ENCODE assay signal across 9 cellular contexts in genomic region chr7:134298902-134299683, GRCh38. TPM values are rescaled to one million over a fixed set of nuclear protein-coding genes. Genes with fewer than 3 reads are reported as not detected.
DNase-seq lines count a peak whose midpoint lies in the region; ATAC-seq lines count a peak whose summit lies in the region.
"Had no signal": no experiment of that assay in that cellular context is flagged by ENCODE, and none has a peak within 500 bp of the region (broad histone marks: within the 10 kb centered on the region; RNA-seq: fewer than 3 reads in every experiment).

No MANE protein-coding gene starts in this region.

- no peaks in the 10 kb centered on the region for H3K27me3 Mint-ChIP-seq in stimulated activated naive CD8-positive, alpha-beta T cell treated with anti-CD3 and anti-CD28 coated beads, Interleukin-15, amount 100 ng/mL, for 72 hours

- ATAC-seq in GM19043 (IDR thresholded peaks at IDR 0.05; ENCODE audit: low read depth, unreplicated experiment) (peak; percentile 65), HG03039 (IDR thresholded peaks at IDR 0.05; ENCODE audit: unreplicated experiment) (no peak), HG02642 (IDR thresholded peaks at IDR 0.05; ENCODE audit: poor library complexity, unreplicated experiment) (no peak)
- no peak for ATAC-seq in stimulated activated naive CD8-positive, alpha-beta T cell treated with anti-CD3 and anti-CD28 coated beads, Interleukin-15, amount 100 ng/mL, for 72 hours
- ATAC-seq: stimulated activated naive CD8-positive, alpha-beta T cell treated with anti-CD3 and anti-CD28 coated beads, Interleukin-15, Interleukin-2, amounts not matched to agents 100 U/mL and 50 U/mL, for 24 hours had no signal

- no peak overlapping the region for H3K4me3 Mint-ChIP-seq in stimulated activated naive CD8-positive, alpha-beta T cell treated with anti-CD3 and anti-CD28 coated beads, Interleukin-15, amount 100 ng/mL, for 72 hours

- intact Hi-C loops in posterior cingulate gyrus (cut with DNase I), result no loop called here

- no peak overlapping the region for H3K27ac Mint-ChIP-seq in stimulated activated naive CD8-positive, alpha-beta T cell treated with anti-CD3 and anti-CD28 coated beads, Interleukin-15, amount 100 ng/mL, for 72 hours

- DNase-seq in NCI-H1092 treated with DMSO at 0.1 percent for 48 hours (lab: John Stamatoyannopoulos, UW), result peak; percentile 79
- DNase-seq in cerebellum (ENCODE audit: low spot score), result peak; percentile 77
- peak; percentile 62 to 97 (median 84) for DNase-seq in posterior cingulate gyrus
- no peak for DNase-seq in stimulated activated naive CD8-positive, alpha-beta T cell treated with anti-CD3 and anti-CD28 coated beads, Interleukin-15, amount 100 ng/mL, for 72 hours
- no peak for DNase-seq in stimulated activated CD8-positive, alpha-beta memory T cell treated with anti-CD3 and anti-CD28 coated beads, Interleukin-4, amount 100 ng/mL, for 48 hours
- DNase-seq: stimulated activated naive CD8-positive, alpha-beta T cell treated with anti-CD3 and anti-CD28 coated beads, Interleukin-15, Interleukin-2, amounts not matched to agents 100 U/mL and 50 U/mL, for 24 hours had no signal

- H3K9me3 Mint-ChIP-seq in stimulated activated naive CD8-positive, alpha-beta T cell treated with anti-CD3 and anti-CD28 coated beads, Interleukin-15, amount 100 ng/mL, for 72 hours, result no peaks in the 10 kb centered on the region

- H3K4me1 Mint-ChIP-seq in stimulated activated naive CD8-positive, alpha-beta T cell treated with anti-CD3 and anti-CD28 coated beads, Interleukin-15, amount 100 ng/mL, for 72 hours, result no peaks in the 10 kb centered on the region

RNA-seq across cellular contexts. Expression of gene SLC35B4, which starts 17.6 kb away (rescaled TPM):
- total RNA-seq in cerebellum, result 24.3 TPM

Comparison
In these comparisons a context has a peak if more than half of its experiments do, and no peak if none do; other contexts are left out.
1. DNase-seq: peak in NCI-H1092 treated with DMSO at 0.1 percent for 48 hours (single experiment), cerebellum (single experiment) and posterior cingulate gyrus (10 of 10); none in stimulated activated naive CD8-positive, alpha-beta T cell treated with anti-CD3 and anti-CD28 coated beads, Interleukin-15, amount 100 ng/mL, for 72 hours (0 of 2) and stimulated activated CD8-positive, alpha-beta memory T cell treated with anti-CD3 and anti-CD28 coated beads, Interleukin-4, amount 100 ng/mL, for 48 hours (single experiment).